In genomic region chr6:126127662-126128061, GRCh38 we compare ENCODE assay signal across 11 cellular contexts.
A peak's percentile ranks its signal among the peaks of the same experiment; 100 is the strongest.
DNase-seq lines count a peak whose midpoint lies in the region; ATAC-seq, FAIRE-seq and TF ChIP-seq lines count a peak whose summit lies in the region.
"Had no signal": no experiment of that assay in that cellular context is flagged by ENCODE, and none has a peak within 500 bp of the region (broad histone marks: within the 10 kb centered on the region; RNA-seq: fewer than 3 reads in every experiment).

No MANE protein-coding gene starts in this region.

- peak; percentile 56; the same call in 2 of the 3 replicates for ATAC-seq in SK-N-SH treated with all-trans-retinoic acid at 6 μM for 48 hours
- no peak for ATAC-seq in HG02870 (IDR thresholded peaks at IDR 0.05; ENCODE audit: unreplicated experiment)
- no peak for ATAC-seq in GM21526 (IDR thresholded peaks at IDR 0.05; ENCODE audit: low FRiP score, unreplicated experiment)
- ATAC-seq: lower lobe of right lung had no signal

- DNase-seq in D721Med (ENCODE audit: insufficient read length, low spot score) (no peak), HT1080 (ENCODE audit: low read depth) (peak; percentile 8), kidney tubule cell (ENCODE audit: low spot score) (peak; percentile 9)
- no peak for DNase-seq in activated CD4-positive, alpha-beta T cell treated with anti-CD3 and anti-CD28 coated beads for 1 hour
- DNase-seq: activated CD4-positive, alpha-beta T cell treated with anti-CD3 and anti-CD28 coated beads, Interleukin-2, amount 50 U/mL, for 48 hours; lower lobe of right lung; spleen; testis had no signal

- TF ChIP-seq CTCF in D721Med (IDR thresholded peaks at IDR 0.05; ENCODE audit: insufficient read depth, missing control alignments), result peak; percentile 40

- no peak for FAIRE-seq in D721Med (lab: Jason Lieb, UNC)

TF ChIP-seq in SK-N-SH treated with all-trans-retinoic acid at 6 μM for 48 hours, 23 proteins besides CTCF, POLR2A, EP300 and RAD21:
- no peak for TF ChIP-seq CSDC2 (CRISPR knock-in tag; IDR thresholded peaks at IDR 0.05)
- TF ChIP-seq RARB (CRISPR knock-in tag; IDR thresholded peaks at IDR 0.05), result no peak
- TF ChIP-seq TSHZ2 (CRISPR knock-in tag; IDR thresholded peaks at IDR 0.05), result no peak
- TF ChIP-seq ZNF565 (CRISPR knock-in tag; conservative IDR thresholded peaks at IDR 0.05; ENCODE audit: low read depth), result no peak
- no peak for TF ChIP-seq TCF4 (CRISPR knock-in tag; IDR thresholded peaks at IDR 0.05; ENCODE audit: borderline replicate concordance)
- no peak for TF ChIP-seq ZFP30 (CRISPR knock-in tag; IDR thresholded peaks at IDR 0.05)
- TF ChIP-seq OSR1 (CRISPR knock-in tag; IDR thresholded peaks at IDR 0.05), result no peak
- TF ChIP-seq BACH2 (CRISPR knock-in tag; IDR thresholded peaks at IDR 0.05; ENCODE audit: borderline replicate concordance), result no peak
- no peak for TF ChIP-seq ZC3H10 (CRISPR knock-in tag; IDR thresholded peaks at IDR 0.05)
- TF ChIP-seq ZNF70 (CRISPR knock-in tag; IDR thresholded peaks at IDR 0.05), result no peak
- TF ChIP-seq ZFP3 (CRISPR knock-in tag; IDR thresholded peaks at IDR 0.05), result no peak
- no peak for TF ChIP-seq POU6F1 (CRISPR knock-in tag; IDR thresholded peaks at IDR 0.05; ENCODE audit: borderline replicate concordance, low read depth)
- TF ChIP-seq ARNTL (CRISPR knock-in tag; IDR thresholded peaks at IDR 0.05; ENCODE audit: borderline replicate concordance, low read depth), result no peak
- TF ChIP-seq TOX (CRISPR knock-in tag; IDR thresholded peaks at IDR 0.05; ENCODE audit: borderline replicate concordance), result no peak
- TF ChIP-seq CREB5 (CRISPR knock-in tag; IDR thresholded peaks at IDR 0.05; ENCODE audit: low read depth), result no peak
- TF ChIP-seq CSRNP3 (CRISPR knock-in tag; IDR thresholded peaks at IDR 0.05), result no peak
- no peak for TF ChIP-seq GLIS3 (CRISPR knock-in tag; IDR thresholded peaks at IDR 0.05)
- no peak for TF ChIP-seq PPARA (CRISPR knock-in tag; IDR thresholded peaks at IDR 0.05; ENCODE audit: borderline replicate concordance)

Comparison
In these comparisons a context has a peak if more than half of its experiments do, and no peak if none do; other contexts are left out.
1. DNase-seq: peak in HT1080 (single experiment) and kidney tubule cell (single experiment); none in D721Med (single experiment) and activated CD4-positive, alpha-beta T cell treated with anti-CD3 and anti-CD28 coated beads for 1 hour (single experiment).